In genomic region chr13:31122544-31123260, GRCh38 we compare ENCODE assay signal across 26 cellular contexts.
"Had no signal": no experiment of that assay in that cellular context is flagged by ENCODE, and none has a peak within 500 bp of the region (broad histone marks: within the 10 kb centered on the region; RNA-seq: fewer than 3 reads in every experiment).

No MANE protein-coding gene starts in this region.

- H3K4me2 ChIP-seq: smooth muscle cell had no signal

- ATAC-seq: naive thymus-derived CD8-positive, alpha-beta T cell; psoas muscle; right cardiac atrium; right lobe of liver; stimulated activated naive B cell treated with anti-CD40 and anti-IgM and Interleukin-4, amounts not matched to agents 10 μg/mL and 1 μg/mL and 100 μg/mL, for 72 hours; upper lobe of right lung had no signal

- H3K27ac ChIP-seq: ovary, parathyroid adenoma, psoas muscle, right lobe of liver, skin epidermis, spleen, stomach, thoracic aorta, tibial artery, transverse colon, upper lobe of right lung, uterus had no signal

- H3K4me1 ChIP-seq: parathyroid adenoma, psoas muscle, right lobe of liver, spleen, tibial artery, upper lobe of right lung, uterus had no signal

- H3K9me3 ChIP-seq: ovary, psoas muscle, right lobe of liver, spleen, stomach, thoracic aorta, tibial artery, transverse colon, upper lobe of right lung, uterus had no signal

- H3K27me3 ChIP-seq: ovary, right lobe of liver, transverse colon, upper lobe of right lung, uterus had no signal

- H2AFZ ChIP-seq: parathyroid adenoma had no signal

- DNase-seq: naive B cell; naive thymus-derived CD8-positive, alpha-beta T cell; nephron progenitor cell; occipital lobe; ovary; posterior cingulate gyrus; psoas muscle; right cardiac atrium; right lobe of liver; spleen; stimulated activated CD4-positive, alpha-beta T cell treated with anti-CD3 and anti-CD28 coated beads, Interleukin-12 subunit alpha, Interleukin-12 subunit beta, amount 100 ng/mL, for 4 hours; stimulated activated CD4-positive, alpha-beta T cell treated with anti-CD3 and anti-CD28 coated beads, Interleukin-1b, Interleukin-23, amount 100 ng/mL, for 48 hours; stimulated activated CD4-positive, alpha-beta T cell treated with anti-CD3 and anti-CD28 coated beads, Interleukin-4, amount 100 ng/mL, for 1 hour; stimulated activated CD4-positive, alpha-beta T cell treated with anti-CD3 and anti-CD28 coated beads, Interleukin-4, amount 100 ng/mL, for 4 hours; stimulated activated CD8-positive, alpha-beta memory T cell treated with anti-CD3 and anti-CD28 coated beads, Interleukin-4, amount 100 ng/mL, for 48 hours; stimulated activated naive B cell treated with anti-CD40 and anti-IgM and Interleukin-4, amounts not matched to agents 10 μg/mL and 1 μg/mL and 100 μg/mL, for 72 hours; stimulated activated naive CD4-positive, alpha-beta T cell treated with Interleukin-2 at 50 U/mL for 16 hours; stomach; tibial artery; transverse colon; upper lobe of right lung; uterus had no signal

- H3K36me3 ChIP-seq: ovary, right lobe of liver, spleen, stomach, thoracic aorta, tibial artery, transverse colon, upper lobe of right lung, uterus had no signal

- H3K9ac ChIP-seq: parathyroid adenoma had no signal

- H3K4me3 ChIP-seq: ovary, psoas muscle, right lobe of liver, skin epidermis, smooth muscle cell, spleen, stomach, thoracic aorta, tibial artery, transverse colon, upper lobe of right lung, uterus had no signal
